In the genomic region with DNA sequence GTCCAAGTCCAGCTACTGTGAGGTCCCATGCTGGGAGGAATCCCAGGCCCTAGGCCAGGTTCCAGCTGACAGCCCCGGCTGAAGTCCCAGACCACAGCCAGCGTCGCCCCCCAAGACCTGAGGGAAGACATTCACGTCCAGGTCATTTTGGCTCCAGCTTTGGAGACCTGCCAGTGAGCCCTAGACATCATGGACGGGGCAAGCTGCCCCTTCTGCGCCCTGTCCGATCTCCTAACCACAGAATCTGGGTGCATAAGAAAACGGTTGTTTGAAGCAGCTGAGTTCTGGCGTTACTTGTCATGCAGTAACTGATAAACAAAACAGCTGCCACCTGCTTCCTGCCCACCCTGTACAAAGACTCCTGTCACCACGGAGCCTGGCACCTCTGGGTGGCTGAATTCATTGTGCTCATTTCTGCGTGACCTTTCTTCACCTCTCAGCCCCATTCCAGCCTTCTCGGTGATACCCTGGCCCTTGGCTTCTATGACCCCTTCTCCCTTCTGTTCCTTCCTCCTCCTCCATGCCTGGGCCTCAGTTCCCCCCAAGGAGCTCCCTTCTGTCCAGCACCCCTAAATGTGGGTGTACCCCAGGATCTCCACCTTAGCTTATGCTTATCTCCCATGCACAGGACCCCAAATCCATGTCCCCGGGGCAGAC, we compare ENCODE assay signal across 19 cellular contexts.
DNase-seq lines count a peak whose midpoint lies in the region; ATAC-seq lines count a peak whose summit lies in the region.
"Had no signal": no experiment of that assay in that cellular context is flagged by ENCODE, and none has a peak within 500 bp of the region (broad histone marks: within the 10 kb centered on the region; RNA-seq: fewer than 3 reads in every experiment).

No MANE protein-coding gene starts in this region.

- ATAC-seq in esophagus mucosa (no peak), HG02973 (IDR thresholded peaks at IDR 0.05; ENCODE audit: unreplicated experiment) (no peak)
- ATAC-seq: naive thymus-derived CD4-positive, alpha-beta T cell; right cardiac atrium; WTC11 had no signal

- no peaks in the 10 kb centered on the region for H3K27me3 ChIP-seq in thymus (ENCODE audit: control insufficient read depth, insufficient read depth)
- H3K27me3 ChIP-seq: adrenal gland had no signal

- H3K4me3 ChIP-seq in thymus (ENCODE audit: low read length), result peak overlapping the region; percentile 36
- H3K4me3 ChIP-seq: adrenal gland, esophagus muscularis mucosa, HAP-1, SK-N-MC had no signal

- H3K36me3 ChIP-seq in thymus (ENCODE audit: control insufficient read depth, insufficient read depth), result no peaks in the 10 kb centered on the region
- H3K36me3 ChIP-seq: adrenal gland, esophagus muscularis mucosa, HAP-1 had no signal

- no peaks in the 10 kb centered on the region for H3K9me3 ChIP-seq in thymus (ENCODE audit: control insufficient read depth)
- H3K9me3 ChIP-seq: adrenal gland, esophagus muscularis mucosa, HAP-1 had no signal

- 8% methylated on average over 13 of the region's 13 CpGs for WGBS in thymus

- DNase-seq in activated CD8-positive, alpha-beta memory T cell treated with anti-CD3 and anti-CD28 coated beads, Interleukin-2, amount 50 U/mL, for 48 hours, result peak; percentile 34
- DNase-seq in activated CD8-positive, alpha-beta memory T cell treated with anti-CD3 and anti-CD28 coated beads, Interleukin-2, amount 50 U/mL, for 4 hours, result no peak
- DNase-seq in NAMALWA (ENCODE audit: low spot score), result peak; percentile 93
- peak; percentile 80 for DNase-seq in germinal center (ENCODE audit: low spot score)
- DNase-seq in T-helper 1 cell, result no peak
- DNase-seq: Calu3; NCI-H2029 treated with DMSO at 0.1 percent for 48 hours; NK-92 treated with Interleukin-12 subunit alpha and Interleukin-12 subunit beta, amount 100 ng/mL, for 24 hours; stimulated activated CD4-positive, alpha-beta T cell treated with anti-CD3 and anti-CD28 coated beads, Interleukin-2, amount 100 ng/mL, for 48 hours had no signal

- peaks cover 56% of the 10 kb centered on the region for H3K4me1 ChIP-seq in thymus (ENCODE audit: control insufficient read depth, insufficient read depth, low read length)
- H3K4me1 ChIP-seq: adrenal gland, esophagus muscularis mucosa, HAP-1 had no signal

- H3K27ac ChIP-seq in thymus (ENCODE audit: low read depth), result peak overlapping the region; percentile 91
- H3K27ac ChIP-seq: adrenal gland, esophagus muscularis mucosa, SK-N-MC had no signal

Comparison
In these comparisons a context has a peak if more than half of its experiments do, and no peak if none do; other contexts are left out.
1. DNase-seq: peak in activated CD8-positive, alpha-beta memory T cell treated with anti-CD3 and anti-CD28 coated beads, Interleukin-2, amount 50 U/mL, for 48 hours (single experiment), NAMALWA (single experiment) and germinal center (single experiment); none in activated CD8-positive, alpha-beta memory T cell treated with anti-CD3 and anti-CD28 coated beads, Interleukin-2, amount 50 U/mL, for 4 hours (single experiment) and T-helper 1 cell (0 of 5).